8 cellular contexts compared by ENCODE assay signal in the genomic region with DNA sequence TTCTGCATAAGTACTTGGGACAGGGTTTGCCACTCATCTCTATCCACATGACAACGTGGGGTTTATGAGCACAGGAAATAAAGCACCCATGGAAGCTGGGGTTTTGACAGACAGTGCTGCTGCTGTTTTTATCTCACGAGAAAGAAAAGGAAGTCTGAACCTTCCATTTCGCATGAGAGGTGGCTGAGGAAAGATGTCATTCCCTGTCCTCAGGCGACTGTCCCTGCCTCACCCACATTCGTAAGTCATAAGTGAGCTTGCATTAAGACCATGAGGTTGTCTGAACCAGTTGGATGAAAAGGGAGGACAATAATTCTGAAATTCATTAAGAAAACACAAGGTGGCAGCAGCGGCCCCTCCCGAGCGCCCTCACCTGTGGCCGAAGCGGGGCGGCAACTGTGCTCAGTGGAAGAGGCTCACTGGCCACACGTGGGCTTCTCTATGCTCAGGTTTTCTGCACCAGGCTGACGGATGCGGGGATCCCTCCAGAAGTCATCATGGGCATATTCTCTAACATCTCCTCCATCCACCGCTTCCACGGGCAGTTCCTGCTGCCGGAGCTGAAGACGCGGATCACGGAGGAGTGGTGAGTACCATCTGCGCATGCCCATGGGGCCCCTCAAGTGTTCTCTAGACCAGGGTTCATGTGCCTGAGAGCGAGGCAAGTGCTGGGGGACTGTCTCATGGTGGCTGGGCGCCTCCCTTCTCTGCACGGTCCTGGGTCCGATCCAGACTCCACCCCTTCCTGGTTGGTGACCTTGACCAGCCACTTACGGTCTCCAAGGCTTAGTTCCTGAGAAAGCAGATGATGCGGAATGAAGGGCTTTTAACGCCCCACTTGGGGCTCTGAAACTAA. TPM values are rescaled to one million over a fixed set of nuclear protein-coding genes. Genes with fewer than 3 reads are reported as not detected.
DNase-seq lines count a peak whose midpoint lies in the region; ATAC-seq and TF ChIP-seq lines count a peak whose summit lies in the region.

No MANE protein-coding gene starts in this region.

- peak overlapping the region; percentile 36; the same call in 1 of the 2 replicates for H3K9ac ChIP-seq in BLaER1

- peak overlapping the region; percentile 50 for H3K4me2 ChIP-seq in BLaER1

- H4K20me1 ChIP-seq in BLaER1, result peaks cover 52% of the 10 kb centered on the region

- no peaks in the 10 kb centered on the region for H3K9me3 Mint-ChIP-seq in activated CD8-positive, alpha-beta T cell treated with anti-CD3 and anti-CD28 coated beads, Interleukin-2, amount 10 ng/mL, durations not matched to agents 7 days and 5 days (ENCODE audit: insufficient read depth)
- peaks cover 3% of the 10 kb centered on the region for H3K9me3 Mint-ChIP-seq in endothelial cell (ENCODE audit: unreplicated experiment)
- H3K9me3 Mint-ChIP-seq in naive thymus-derived CD8-positive, alpha-beta T cell, result peaks cover 0 to 22% (median 10%) of the 10 kb centered on the region in 9 donors

- TF ChIP-seq CTCF in GM20000 (IDR thresholded peaks at IDR 0.05; ENCODE audit: extremely low read depth, missing control alignments) (no peak), endothelial cell (IDR thresholded peaks at IDR 0.05; ENCODE audit: unreplicated experiment) (peak; percentile 64)

- ATAC-seq in activated CD8-positive, alpha-beta T cell treated with anti-CD3 and anti-CD28 coated beads, Interleukin-2, amount 10 ng/mL, durations not matched to agents 7 days and 5 days, result peak; percentile 88
- peak; percentile 74 to 80 for ATAC-seq in naive thymus-derived CD8-positive, alpha-beta T cell
- ATAC-seq in stimulated activated naive CD8-positive, alpha-beta T cell treated with anti-CD3 and anti-CD28 coated beads, Interleukin-15, Interleukin-2, amounts not matched to agents 100 U/mL and 50 U/mL, for 24 hours, result peak; percentile 89
- ATAC-seq in GM19328 (IDR thresholded peaks at IDR 0.05; ENCODE audit: unreplicated experiment), result no peak

- POLR2A ChIA-PET in activated CD8-positive, alpha-beta T cell treated with anti-CD3 and anti-CD28 coated beads, Interleukin-2, amount 10 ng/mL, durations not matched to agents 7 days and 5 days (lab: Charles Lee), result interaction anchor here (0.7 to 3.5 kb wide), 6 partner anchors 25 to 128 kb away, joined by 3 to 16 read pairs (median 5); no protein-coding TSS in a partner anchor
- POLR2A ChIA-PET in naive thymus-derived CD8-positive, alpha-beta T cell (lab: Charles Lee), result interaction anchor here (0.6 to 6.5 kb wide), 29 partner anchors 10 to 153 kb away, joined by 3 to 77 read pairs (median 7); a partner anchor contains a TSS

- H3K36me3 Mint-ChIP-seq in activated CD8-positive, alpha-beta T cell treated with anti-CD3 and anti-CD28 coated beads, Interleukin-2, amount 10 ng/mL, durations not matched to agents 7 days and 5 days (ENCODE audit: low read depth), result peaks cover 80% of the 10 kb centered on the region
- H3K36me3 Mint-ChIP-seq in endothelial cell (ENCODE audit: low read depth, unreplicated experiment), result no peaks in the 10 kb centered on the region
- H3K36me3 Mint-ChIP-seq in naive thymus-derived CD8-positive, alpha-beta T cell, result peaks cover 6 to 90% (median 26%) of the 10 kb centered on the region in 3 donors

- H3K4me3 ChIP-seq in BLaER1, result no peak overlapping the region

- no peaks in the 10 kb centered on the region for H3K27me3 Mint-ChIP-seq in activated CD8-positive, alpha-beta T cell treated with anti-CD3 and anti-CD28 coated beads, Interleukin-2, amount 10 ng/mL, durations not matched to agents 7 days and 5 days (ENCODE audit: low read depth)
- H3K27me3 Mint-ChIP-seq in endothelial cell (ENCODE audit: unreplicated experiment), result no peaks in the 10 kb centered on the region
- no peaks in the 10 kb centered on the region for H3K27me3 Mint-ChIP-seq in naive thymus-derived CD8-positive, alpha-beta T cell

- peak overlapping the region; percentile 83 for H3K27ac Mint-ChIP-seq in activated CD8-positive, alpha-beta T cell treated with anti-CD3 and anti-CD28 coated beads, Interleukin-2, amount 10 ng/mL, durations not matched to agents 7 days and 5 days
- H3K27ac Mint-ChIP-seq in endothelial cell (ENCODE audit: unreplicated experiment), result no peak overlapping the region
- H3K27ac Mint-ChIP-seq in naive thymus-derived CD8-positive, alpha-beta T cell, result peak overlapping the region; percentile 80 to 97 (median 92)

- peaks cover 10% of the 10 kb centered on the region for H3K9me3 ChIP-seq in BLaER1

- DNase-seq in GM20000 (ENCODE audit: low spot score) (peak; percentile 75), NCI-H526 treated with DMSO at 0.1 percent for 48 hours (lab: John Stamatoyannopoulos, UW) (peak; percentile 37), endothelial cell (ENCODE audit: low spot score) (peak; percentile 64)
- DNase-seq in activated CD8-positive, alpha-beta T cell treated with anti-CD3 and anti-CD28 coated beads, Interleukin-2, amount 10 ng/mL, durations not matched to agents 7 days and 5 days, result peak; percentile 76
- DNase-seq in naive thymus-derived CD8-positive, alpha-beta T cell, result peak; percentile 45 to 77 (median 66)
- peak; percentile 72 for DNase-seq in stimulated activated naive CD8-positive, alpha-beta T cell treated with anti-CD3 and anti-CD28 coated beads, Interleukin-15, Interleukin-2, amounts not matched to agents 100 U/mL and 50 U/mL, for 24 hours

- CTCF ChIA-PET in activated CD8-positive, alpha-beta T cell treated with anti-CD3 and anti-CD28 coated beads, Interleukin-2, amount 10 ng/mL, durations not matched to agents 7 days and 5 days (lab: Charles Lee), result interaction anchor here (0.6 to 5.2 kb wide), 55 partner anchors 9 to 563 kb away, joined by 3 to 52 read pairs (median 4); no protein-coding TSS in a partner anchor

- H3K27me3 ChIP-seq in BLaER1, result no peaks in the 10 kb centered on the region

- H3K4me1 ChIP-seq in BLaER1, result peaks cover 27% of the 10 kb centered on the region

- H3K27ac ChIP-seq in BLaER1, result no peak overlapping the region

- H3K4me1 Mint-ChIP-seq in activated CD8-positive, alpha-beta T cell treated with anti-CD3 and anti-CD28 coated beads, Interleukin-2, amount 10 ng/mL, durations not matched to agents 7 days and 5 days (ENCODE audit: low read depth), result peaks cover 46% of the 10 kb centered on the region
- no peaks in the 10 kb centered on the region for H3K4me1 Mint-ChIP-seq in endothelial cell (ENCODE audit: unreplicated experiment)
- peaks cover 24 to 67% (median 52%) of the 10 kb centered on the region in 4 donors for H3K4me1 Mint-ChIP-seq in naive thymus-derived CD8-positive, alpha-beta T cell

- H3K4me3 Mint-ChIP-seq in activated CD8-positive, alpha-beta T cell treated with anti-CD3 and anti-CD28 coated beads, Interleukin-2, amount 10 ng/mL, durations not matched to agents 7 days and 5 days, result no peak overlapping the region
- no peak overlapping the region for H3K4me3 Mint-ChIP-seq in endothelial cell (ENCODE audit: unreplicated experiment)
- H3K4me3 Mint-ChIP-seq in naive thymus-derived CD8-positive, alpha-beta T cell, result peak overlapping the region; percentile 9 to 79 (median 65)

- H3K36me3 ChIP-seq in BLaER1, result peaks cover 82% of the 10 kb centered on the region

RNA-seq across cellular contexts. Expression of a gene that starts 54.7 kb away (rescaled TPM):
- 10 to 100 TPM; 57.9 to 59.6 TPM for total RNA-seq in activated CD8-positive, alpha-beta T cell treated with anti-CD3 and anti-CD28 coated beads, Interleukin-2, amount 10 ng/mL, durations not matched to agents 7 days and 5 days
- 1.2 TPM for total RNA-seq in endothelial cell (ENCODE audit: unreplicated experiment)
- 10 to 100 TPM; 62.1 to 64.0 TPM for total RNA-seq in naive thymus-derived CD8-positive, alpha-beta T cell
- 100 to 1,000 TPM in 2 of 3 donors, 10 to 100 TPM in 1; 86.7 to 208 (median 145) TPM for polyA plus RNA-seq in naive thymus-derived CD8-positive, alpha-beta T cell

RNA-seq across cellular contexts. Expression of a gene that starts 56.5 kb away (rescaled TPM):
- total RNA-seq in activated CD8-positive, alpha-beta T cell treated with anti-CD3 and anti-CD28 coated beads, Interleukin-2, amount 10 ng/mL, durations not matched to agents 7 days and 5 days, result 100 to 1,000 TPM; 104 to 107 TPM
- 1.1 TPM for total RNA-seq in endothelial cell (ENCODE audit: unreplicated experiment)
- total RNA-seq in naive thymus-derived CD8-positive, alpha-beta T cell, result 100 to 1,000 TPM; 329 to 330 TPM
- polyA plus RNA-seq in naive thymus-derived CD8-positive, alpha-beta T cell, result 100 to 1,000 TPM in 2 of 3 donors, 10 to 100 TPM in 1; 64.2 to 161 (median 103) TPM

Comparison
In these comparisons a context has a peak if more than half of its experiments do, and no peak if none do; other contexts are left out.
1. H3K4me3 Mint-ChIP-seq: peak in naive thymus-derived CD8-positive, alpha-beta T cell (10 of 10); none in activated CD8-positive, alpha-beta T cell treated with anti-CD3 and anti-CD28 coated beads, Interleukin-2, amount 10 ng/mL, durations not matched to agents 7 days and 5 days (single experiment) and endothelial cell (single experiment).
2. RNA of a gene that starts 54.7 kb away (total RNA-seq): 62.1 to 64.0 TPM in naive thymus-derived CD8-positive, alpha-beta T cell and 57.9 to 59.6 TPM in activated CD8-positive, alpha-beta T cell treated with anti-CD3 and anti-CD28 coated beads, Interleukin-2, amount 10 ng/mL, durations not matched to agents 7 days and 5 days; 1.2 TPM in endothelial cell (single experiment); every median in the first group is over 10 times any median in the second.
3. RNA of a gene that starts 56.5 kb away (total RNA-seq): 329 to 330 TPM in naive thymus-derived CD8-positive, alpha-beta T cell and 104 to 107 TPM in activated CD8-positive, alpha-beta T cell treated with anti-CD3 and anti-CD28 coated beads, Interleukin-2, amount 10 ng/mL, durations not matched to agents 7 days and 5 days; 1.1 TPM in endothelial cell (single experiment); every median in the first group is over 10 times any median in the second.
4. Peak in every context shown above with its lines, with median percentiles within 50 percentile points of each other: DNase-seq.